In genomic region chr2:239360421-239361310, GRCh38 we compare ENCODE assay signal across 2 cellular contexts.
TF ChIP-seq lines count a peak whose summit lies in the region.

No MANE protein-coding gene starts in this region.

TF ChIP-seq in HepG2, 621 proteins besides CTCF, POLR2A, EP300 and RAD21:
- TF ChIP-seq ZNF558 (CRISPR knock-in tag; IDR thresholded peaks at IDR 0.05; ENCODE audit: borderline replicate concordance) (no peak), EZH2 (conservative IDR thresholded peaks at IDR 0.05; ENCODE audit: low read depth, low read length) (no peak), FOXA1 (IDR thresholded peaks at IDR 0.05) (no peak), FOXA1 (CRISPR knock-in tag; IDR thresholded peaks at IDR 0.05) (no peak), ZNF496 (CRISPR knock-in tag; IDR thresholded peaks at IDR 0.05; ENCODE audit: insufficient replicate concordance) (no peak), HDAC6 (IDR thresholded peaks at IDR 0.05; ENCODE audit: low read depth, low read length) (no peak), PREB (CRISPR knock-in tag; IDR thresholded peaks at IDR 0.05) (no peak), ZKSCAN1 (IDR thresholded peaks at IDR 0.05; ENCODE audit: low read length) (peak; percentile 83), RXRA (CRISPR knock-in tag; IDR thresholded peaks at IDR 0.05) (no peak), RBM22 (optimal IDR thresholded peaks at IDR 0.05; ENCODE audit: low read length) (peak; percentile 32), CREB3 (CRISPR knock-in tag; IDR thresholded peaks at IDR 0.05) (no peak), BRD4 (CRISPR knock-in tag; IDR thresholded peaks at IDR 0.05) (no peak), HOXA3 (CRISPR knock-in tag; IDR thresholded peaks at IDR 0.05) (no peak), PRDM4 (CRISPR knock-in tag; IDR thresholded peaks at IDR 0.05; ENCODE audit: borderline replicate concordance) (no peak), ZNF205 (CRISPR knock-in tag; IDR thresholded peaks at IDR 0.05) (no peak)

TF ChIP-seq in H1, 55 proteins besides CTCF, POLR2A, EP300 and RAD21:
- TF ChIP-seq POU5F1 (IDR thresholded peaks at IDR 0.05; ENCODE audit: low read depth, low read length) (no peak), TEAD4 (IDR thresholded peaks at IDR 0.05; ENCODE audit: low read depth, low read length) (peak; percentile 72; the same call in 1 of the 2 replicates)
